Comparison of ENCODE assay signal across 8 cellular contexts in the genomic region with DNA sequence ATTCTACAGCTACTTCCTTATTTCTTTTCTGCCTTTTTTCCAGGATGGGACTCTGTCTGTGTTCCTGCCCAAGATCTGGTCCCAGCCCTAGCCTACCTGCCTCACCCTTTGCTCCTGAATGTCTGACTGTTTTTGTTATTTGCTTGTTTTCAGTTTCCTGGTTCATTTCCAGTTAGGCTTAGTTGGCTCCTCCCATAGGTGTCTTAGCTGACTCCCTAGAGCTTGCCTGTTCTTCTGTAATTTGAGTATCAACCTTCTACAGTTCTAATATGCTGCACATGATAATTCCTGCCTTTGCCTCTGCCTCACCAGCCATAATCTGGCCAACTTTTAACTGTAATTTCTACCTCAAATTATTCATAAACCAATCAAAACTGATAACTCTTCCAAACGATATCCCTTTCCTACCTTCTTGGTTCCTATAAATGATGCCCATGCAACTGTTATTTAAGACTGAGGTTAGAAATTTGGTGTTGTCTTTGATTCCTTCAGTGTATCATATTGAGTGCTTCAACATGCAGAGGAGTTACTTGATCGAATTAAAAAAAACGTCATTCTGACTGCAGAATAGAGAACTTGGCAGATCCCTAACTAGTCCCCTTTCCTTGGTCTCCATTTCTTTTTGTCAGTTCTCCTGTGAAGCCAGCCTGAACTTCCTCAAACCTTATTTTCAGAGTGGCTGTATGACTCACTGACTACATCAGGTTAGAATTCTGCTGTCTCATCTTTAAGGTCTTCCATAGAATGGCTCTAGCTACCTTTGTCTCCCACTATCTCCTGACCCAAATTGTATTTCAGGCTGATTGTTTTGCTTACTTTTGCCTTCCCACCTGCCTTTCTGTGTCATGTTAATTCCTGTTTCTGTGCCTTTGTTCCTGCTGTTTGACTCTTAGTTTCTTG. TPM values are rescaled to one million over a fixed set of nuclear protein-coding genes. Genes with fewer than 3 reads are reported as not detected.
DNase-seq lines count a peak whose midpoint lies in the region; ATAC-seq, FAIRE-seq and TF ChIP-seq lines count a peak whose summit lies in the region.

No MANE protein-coding gene starts in this region.

- DNase-seq in A549 (ENCODE audit: low read depth in 1 of 2, low spot score in 1 of 2): peak; percentile 35 to 72
- peak; percentile 19 for DNase-seq in GM12865 (ENCODE audit: low read depth)
- DNase-seq in dorsolateral prefrontal cortex: no peak
- DNase-seq in myocyte (ENCODE audit: low read depth): peak; percentile 16
- DNase-seq in NCI-H524 treated with DMSO at 0.1 percent for 48 hours (lab: John Stamatoyannopoulos, UW): no peak

- WGBS in A549 (ENCODE audit: missing lambda C conversion rate): 45% methylated on average over 3 of the region's 3 CpGs

- H2AFZ ChIP-seq in OCI-LY3 (ENCODE audit: low read depth, low read length): no peak overlapping the region

- H3K4me3 ChIP-seq in A549 (no peak overlapping the region), GM12865 (ENCODE audit: low read depth, low read length) (no peak overlapping the region), OCI-LY3 (ENCODE audit: low read length) (no peak overlapping the region; the same call in 1 of the 2 replicates), dorsolateral prefrontal cortex (peak overlapping the region in 2 of 59 donors; percentile 4 to 6)

- no peak for TF ChIP-seq RAD21 in A549 (conservative IDR thresholded peaks at IDR 0.05 in 1 of 2, IDR thresholded peaks at IDR 0.05 in 1 of 2)

- H3K4me2 ChIP-seq in A549 (peak overlapping the region; percentile 57), OCI-LY3 (ENCODE audit: low read length) (peak overlapping the region; percentile 29)

- TF ChIP-seq POLR2A in A549 (IDR thresholded peaks at IDR 0.05; ENCODE audit: low read length): no peak

- POLR2A ChIA-PET in A549 (lab: Yijun Ruan, JAX): interaction anchor here (0.6 to 1.9 kb wide), 4 partner anchors 9 to 520 kb away, joined by 3 to 10 read pairs (median 6); a partner anchor contains a TSS

- H3K4me1 ChIP-seq in A549 (peaks cover 30% of the 10 kb centered on the region), OCI-LY3 (ENCODE audit: low read length) (peaks cover 37% of the 10 kb centered on the region)

- H3K36me3 ChIP-seq in OCI-LY3 (replicated peaks; ENCODE audit: low read depth, low read length): peaks cover 6% of the 10 kb centered on the region

- FAIRE-seq in A549 (lab: Jason Lieb, UNC): no peak

- TF ChIP-seq EP300 in A549 (IDR thresholded peaks at IDR 0.05): no peak

- TF ChIP-seq CTCF in A549 (IDR thresholded peaks at IDR 0.05) (no peak), GM12865 (IDR thresholded peaks at IDR 0.05; ENCODE audit: insufficient read depth, low read depth, low read length, missing control alignments) (no peak), OCI-LY3 (IDR thresholded peaks at IDR 0.05; ENCODE audit: low read depth, low read length) (no peak), dorsolateral prefrontal cortex (IDR thresholded peaks at IDR 0.05 in 54 of 56, conservative IDR thresholded peaks at IDR 0.05 in 2 of 56; ENCODE audit: low read depth in 1 of 56, partially characterized antibody in 56 of 56) (no peak)

- intact Hi-C loops in dorsolateral prefrontal cortex (cut with DNase I): no loop called here

- CTCF ChIA-PET in A549 (lab: Yijun Ruan, JAX): interaction anchor here (0.6 to 1.4 kb wide), 2 partner anchors 78 to 90 kb away, joined by 3 read pairs; no protein-coding TSS in a partner anchor

- H3K79me2 ChIP-seq in OCI-LY3 (ENCODE audit: low read length): peaks cover 40% of the 10 kb centered on the region

- no peak overlapping the region for H3K9ac ChIP-seq in OCI-LY3 (ENCODE audit: low read length)

- H3K27me3 ChIP-seq in OCI-LY3 (ENCODE audit: low read depth, low read length) (no peaks in the 10 kb centered on the region), dorsolateral prefrontal cortex (no peaks in the 10 kb centered on the region)

- H3K9me3 ChIP-seq in A549 (no peaks in the 10 kb centered on the region), OCI-LY3 (ENCODE audit: insufficient read depth, low read length) (no peaks in the 10 kb centered on the region)

- 0 out of 2 replicates have a peak, but pooled peaks cover 3% of the 10 kb centered on the region for H4K20me1 ChIP-seq in OCI-LY3 (ENCODE audit: insufficient read depth, low read length)

- H3K27ac ChIP-seq in A549 (peak overlapping the region; percentile 72 to 88), OCI-LY3 (ENCODE audit: low read length) (peak overlapping the region; percentile 23; the same call in 1 of the 2 replicates), dorsolateral prefrontal cortex (peak overlapping the region in 34 of 59 donors; percentile 2 to 71 (median 40))

- ATAC-seq in A549 (peak; percentile 84 to 86), HG02642 (IDR thresholded peaks at IDR 0.05; ENCODE audit: poor library complexity, unreplicated experiment) (no peak), HG02763 (IDR thresholded peaks at IDR 0.05; ENCODE audit: unreplicated experiment) (no peak)

TF ChIP-seq in A549, 52 proteins besides CTCF, POLR2A, EP300 and RAD21:
- TF ChIP-seq FOSL2 (IDR thresholded peaks at IDR 0.05) (no peak), FOSL2 (CRISPR knock-in tag; IDR thresholded peaks at IDR 0.05) (peak; percentile 64), ZFP36 (IDR thresholded peaks at IDR 0.05; ENCODE audit: borderline replicate concordance, partially characterized antibody) (no peak), RCOR1 (IDR thresholded peaks at IDR 0.05; ENCODE audit: low read depth, low read length) (no peak), MAFK (IDR thresholded peaks at IDR 0.05; ENCODE audit: partially characterized antibody) (peak; percentile 85)
- TF ChIP-seq, protein P1, sequence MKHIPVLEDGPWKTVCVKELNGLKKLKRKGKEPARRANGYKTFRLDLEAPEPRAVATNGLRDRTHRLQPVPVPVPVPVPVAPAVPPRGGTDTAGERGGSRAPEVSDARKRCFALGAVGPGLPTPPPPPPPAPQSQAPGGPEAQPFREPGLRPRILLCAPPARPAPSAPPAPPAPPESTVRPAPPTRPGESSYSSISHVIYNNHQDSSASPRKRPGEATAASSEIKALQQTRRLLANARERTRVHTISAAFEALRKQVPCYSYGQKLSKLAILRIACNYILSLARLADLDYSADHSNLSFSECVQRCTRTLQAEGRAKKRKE (CRISPR knock-in tag; IDR thresholded peaks at IDR 0.05; ENCODE audit: low read depth): 0 out of 2 replicates have a peak, but pooled peaks have one; percentile 16

RNA-seq across cellular contexts. Expression of a gene that starts 8.4 kb away (rescaled TPM):
- 48.3 and 52.0 TPM in 2 replicates for polyA plus RNA-seq in A549 (2011; rRNA removed)
- 11.1 and 15.9 TPM in 2 replicates for polyA plus RNA-seq in A549 (2012; cell fraction: cytosol; rRNA removed)
- 9.1 and 10.4 TPM in 2 replicates for polyA plus RNA-seq in A549 (2012; cell fraction: nucleus; rRNA removed)
- 34.7 to 41.1 TPM (median 35.4 TPM) in 3 replicates for polyA plus RNA-seq in A549 (2017; fragmentation: RNase III; extraction: RNeasy Plus Mini Kit Qiagen cat#74134 plus additional on column Dnase treatment)
- polyA minus RNA-seq in A549 (2011; rRNA and poly(A)+ RNA removed): 16.2 and 17.8 TPM in 2 replicates
- total RNA-seq in dorsolateral prefrontal cortex: 100 to 1,000 TPM in 114 of 120 experiments, 10 to 100 TPM in 6; 92.7 to 186 (median 124) TPM
- 64.7 and 65.5 TPM in 2 replicates for total RNA-seq in myocyte
- polyA plus RNA-seq in myocyte (2012): 42.6 TPM

Comparison
In these comparisons a context has a peak if more than half of its experiments do, and no peak if none do; other contexts are left out.
1. ATAC-seq: peak in A549 (2 of 2); none in HG02642 (single experiment) and HG02763 (single experiment).
2. DNase-seq: peak in A549 (2 of 2), GM12865 (single experiment) and myocyte (single experiment); none in dorsolateral prefrontal cortex (0 of 10) and NCI-H524 treated with DMSO at 0.1 percent for 48 hours (single experiment).
3. H3K27ac ChIP-seq: peak in every context shown above with its lines; median percentile 80 in A549; 40 in dorsolateral prefrontal cortex; 23 in OCI-LY3.